21 cellular contexts compared by ENCODE assay signal in genomic region chr1:216560527-216560926, GRCh38.
"Had no signal": no experiment of that assay in that cellular context is flagged by ENCODE, and none has a peak within 500 bp of the region (broad histone marks: within the 10 kb centered on the region; RNA-seq: fewer than 3 reads in every experiment).

No MANE protein-coding gene starts in this region.

- H3K4me1 ChIP-seq: body of pancreas, neural progenitor cell, prostate gland, right lobe of liver, upper lobe of right lung had no signal

- H3K9me3 ChIP-seq: body of pancreas, mucosa of descending colon, prostate gland, right lobe of liver, thoracic aorta, upper lobe of right lung had no signal

- H3K4me2 ChIP-seq: neural progenitor cell, smooth muscle cell had no signal

- H3K27me3 ChIP-seq: body of pancreas, neural progenitor cell, right lobe of liver, upper lobe of right lung had no signal

- H2AFZ ChIP-seq: neural progenitor cell had no signal

- ATAC-seq: body of pancreas; mucosa of descending colon; right lobe of liver; stimulated activated effector memory CD8-positive, alpha-beta T cell treated with anti-CD3 and anti-CD28 coated beads, Interleukin-12 subunit alpha, Interleukin-12 subunit beta, amount 100 ng/mL, for 72 hours; upper lobe of right lung had no signal

- H3K36me3 ChIP-seq: neural progenitor cell, prostate gland, right lobe of liver, thoracic aorta, upper lobe of right lung had no signal

- DNase-seq: activated CD4-positive, alpha-beta T cell treated with anti-CD3 and anti-CD28 coated beads for 1 hour; activated CD4-positive, alpha-beta T cell treated with anti-CD3 and anti-CD28 coated beads, Interleukin-2, amount 50 U/mL, for 4 hours; activated gamma-delta T cell treated with Interleukin-2 at 50 U/mL for 16 hours; activated naive CD8-positive, alpha-beta T cell treated with anti-CD3 and anti-CD28 coated beads for 36 hours; amniotic stem cell; body of pancreas; central memory CD4-positive, alpha-beta T cell; erythroblast; foreskin melanocyte; mesenchymal stem cell; mucosa of descending colon; naive B cell; right lobe of liver; stimulated activated CD4-positive, alpha-beta T cell treated with anti-CD3 and anti-CD28 coated beads, Interleukin-4, amount 100 ng/mL, for 1 hour; upper lobe of right lung; WERI-Rb-1 had no signal

- H3K9ac ChIP-seq: neural progenitor cell had no signal

- H3K4me3 ChIP-seq: body of pancreas, mucosa of descending colon, neural progenitor cell, prostate gland, right lobe of liver, smooth muscle cell, thoracic aorta, upper lobe of right lung had no signal

- H3K27ac ChIP-seq: body of pancreas, neural progenitor cell, prostate gland, right lobe of liver, thoracic aorta, upper lobe of right lung, WERI-Rb-1 had no signal
